ENCODE assay signal across 24 cellular contexts in the genomic region with DNA sequence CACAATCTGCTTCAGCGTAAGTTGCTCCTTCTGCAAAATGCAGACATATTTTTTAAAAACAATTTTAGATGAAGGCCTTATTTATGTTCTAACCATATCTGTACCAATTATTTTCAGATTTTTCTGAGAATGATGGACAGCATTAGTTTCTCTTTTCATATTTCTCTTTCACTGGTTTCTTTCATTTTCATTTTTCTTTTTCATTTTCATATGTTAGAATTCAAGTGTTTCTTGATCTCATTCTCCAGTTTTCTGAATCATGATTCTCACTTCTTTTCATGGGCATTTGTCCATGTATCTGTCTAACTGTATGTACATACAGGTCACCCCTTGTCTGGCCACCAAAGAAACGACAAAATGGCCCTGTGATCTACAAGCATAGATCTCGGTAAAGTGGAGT.
DNase-seq lines count a peak whose midpoint lies in the region; ATAC-seq and TF ChIP-seq lines count a peak whose summit lies in the region.
"Had no signal": no experiment of that assay in that cellular context is flagged by ENCODE, and none has a peak within 500 bp of the region (broad histone marks: within the 10 kb centered on the region; RNA-seq: fewer than 3 reads in every experiment).

No MANE protein-coding gene starts in this region.

- H3F3A ChIP-seq in MM.1S (ENCODE audit: insufficient read depth, low read length): 0 out of 2 replicates have a peak, but pooled peaks cover 5% of the 10 kb centered on the region

- DNase-seq in HFFc6: no peak
- peak; percentile 50 for DNase-seq in MM.1S
- no peak for DNase-seq in ureter (ENCODE audit: low spot score)
- DNase-seq in chondrocyte (ENCODE audit: low spot score): no peak
- DNase-seq in GOT3 (lab: John Stamatoyannopoulos, UW): no peak
- DNase-seq: CD4-positive, alpha-beta memory T cell; DMS153; GDM1; GM23248; NCI-H1105 treated with DMSO at 0.1 percent for 48 hours; NCI-H1694; NCI-H2081 treated with DMSO at 0.1 percent for 48 hours; NCI-H524; NCI-H82; RPMI8226; SIG-M5; T-cell had no signal

- H3K27ac Mint-ChIP-seq in HFFc6: 0 out of 2 replicates have a peak overlapping the region, but pooled peaks have one; percentile 7
- H3K27ac Mint-ChIP-seq in chondrocyte (ENCODE audit: unreplicated experiment): no peak overlapping the region
- H3K27ac Mint-ChIP-seq: CD4-positive, alpha-beta memory T cell; T-cell had no signal

- TF ChIP-seq CTCF in HFFc6 (IDR thresholded peaks at IDR 0.05) (no peak), MM.1S (IDR thresholded peaks at IDR 0.05; ENCODE audit: low read length) (no peak), chondrocyte (IDR thresholded peaks at IDR 0.05) (no peak)

- no peak overlapping the region; the same call in 1 of the 2 replicates for H3K27ac ChIP-seq in MM.1S (ENCODE audit: low read length)
- H3K27ac ChIP-seq: A549, BLaER1, GM23248 had no signal

- H3K4me1 ChIP-seq in MM.1S (ENCODE audit: low read length): peaks cover 5% of the 10 kb centered on the region; the same call in 1 of the 2 replicates
- H3K4me1 ChIP-seq: A549, BLaER1 had no signal

- ATAC-seq in GM18517 (IDR thresholded peaks at IDR 0.05; ENCODE audit: unreplicated experiment) (peak; percentile 70), GM19395 (IDR thresholded peaks at IDR 0.05; ENCODE audit: unreplicated experiment) (peak; percentile 68), HG02870 (IDR thresholded peaks at IDR 0.05; ENCODE audit: unreplicated experiment) (no peak)
- ATAC-seq: A549, HCT116, SK-N-SH treated with all-trans-retinoic acid at 6 μM for 48 hours, T-cell had no signal

- H3K27me3 ChIP-seq in MM.1S (replicated peaks; ENCODE audit: insufficient read depth, low read length): no peaks in the 10 kb centered on the region
- H3K27me3 ChIP-seq: BLaER1 had no signal

- no peak overlapping the region for H3K9ac ChIP-seq in MM.1S (ENCODE audit: low read length)
- H3K9ac ChIP-seq: BLaER1, GM23248 had no signal

- no peak overlapping the region for H2AFZ ChIP-seq in MM.1S (ENCODE audit: low read length)
- H2AFZ ChIP-seq: GM23248 had no signal

- peaks cover 24% of the 10 kb centered on the region for H3K36me3 Mint-ChIP-seq in HFFc6 (ENCODE audit: low read depth)
- H3K36me3 Mint-ChIP-seq in chondrocyte (ENCODE audit: low read depth): peaks cover 9% of the 10 kb centered on the region
- H3K36me3 Mint-ChIP-seq: CD4-positive, alpha-beta memory T cell; T-cell had no signal

- H3K4me3 Mint-ChIP-seq in HFFc6 (no peak overlapping the region; the same call in 1 of the 2 replicates), chondrocyte (ENCODE audit: unreplicated experiment) (no peak overlapping the region)
- H3K4me3 Mint-ChIP-seq: CD4-positive, alpha-beta memory T cell; T-cell had no signal

- H3K4me3 ChIP-seq in MM.1S (ENCODE audit: low read length): peak overlapping the region; percentile 21; the same call in 1 of the 2 replicates
- H3K4me3 ChIP-seq: A549, BLaER1, GM23248 had no signal

- H3K9me3 ChIP-seq in MM.1S (replicated peaks; ENCODE audit: insufficient read depth, low read length): no peaks in the 10 kb centered on the region
- H3K9me3 ChIP-seq: A549, BLaER1 had no signal

- no peaks in the 10 kb centered on the region for H3K9me3 Mint-ChIP-seq in HFFc6
- no peaks in the 10 kb centered on the region for H3K9me3 Mint-ChIP-seq in chondrocyte (ENCODE audit: low read depth)

- no peaks in the 10 kb centered on the region for H3K36me3 ChIP-seq in MM.1S (replicated peaks; ENCODE audit: insufficient read depth, low read length)
- H3K36me3 ChIP-seq: BLaER1 had no signal

- peak overlapping the region; percentile 73 for H3K4me2 ChIP-seq in MM.1S (ENCODE audit: low read depth, low read length)
- H3K4me2 ChIP-seq: A549, BLaER1 had no signal

- H3K9me2 ChIP-seq in MM.1S (replicated peaks; ENCODE audit: insufficient read depth, low read length): no peaks in the 10 kb centered on the region

- no peaks in the 10 kb centered on the region for H4K20me1 ChIP-seq in MM.1S (ENCODE audit: insufficient read depth, low read length)
- H4K20me1 ChIP-seq: BLaER1 had no signal

- no peaks in the 10 kb centered on the region for H3K27me3 Mint-ChIP-seq in HFFc6 (ENCODE audit: insufficient read depth)
- no peaks in the 10 kb centered on the region for H3K27me3 Mint-ChIP-seq in chondrocyte (ENCODE audit: low read depth)
- H3K27me3 Mint-ChIP-seq: CD4-positive, alpha-beta memory T cell; T-cell had no signal

- H3K4me1 Mint-ChIP-seq in HFFc6 (ENCODE audit: low read depth) (peaks cover 9% of the 10 kb centered on the region), chondrocyte (ENCODE audit: low read depth) (no peaks in the 10 kb centered on the region)
- H3K4me1 Mint-ChIP-seq: CD4-positive, alpha-beta memory T cell; T-cell had no signal

- H3K79me2 ChIP-seq in MM.1S (ENCODE audit: low read length): no peaks in the 10 kb centered on the region
